ENCODE assay signal across 8 cellular contexts in genomic region chr17:45444856-45445820, GRCh38. TPM values are rescaled to one million over a fixed set of nuclear protein-coding genes. Genes with fewer than 3 reads are reported as not detected.
DNase-seq lines count a peak whose midpoint lies in the region; ATAC-seq, FAIRE-seq and TF ChIP-seq lines count a peak whose summit lies in the region.
"Not testable (repeated sequence)": the region's sequence is repeated elsewhere in the genome, so short reads cannot be mapped to it uniquely, and the experiment has no call there.

No MANE protein-coding gene starts in this region.

- not testable (repeated sequence) for H3K27me3 ChIP-seq in RWPE2 (ENCODE audit: insufficient read depth, poor library complexity, severe bottlenecking); mammary epithelial cell (ENCODE audit: insufficient read depth, low read length); neural progenitor cell

- TF ChIP-seq CTCF in HFFc6 (IDR thresholded peaks at IDR 0.05); RWPE2 (IDR thresholded peaks at IDR 0.05; ENCODE audit: poor library complexity, severe bottlenecking); mammary epithelial cell (conservative IDR thresholded peaks at IDR 0.05 in 1 of 2, IDR thresholded peaks at IDR 0.05 in 1 of 2; ENCODE audit: extremely low read depth in 1 of 2, insufficient read depth in 1 of 2, low read depth in 1 of 2, low read length in 2 of 2); kidney (IDR thresholded peaks at IDR 0.05; ENCODE audit: borderline replicate concordance, extremely low read depth, insufficient read depth); neural progenitor cell (IDR thresholded peaks at IDR 0.05): not testable (repeated sequence)

- not testable (repeated sequence) for H3K9me3 Mint-ChIP-seq in HFFc6; activated T-helper 17 cell treated with anti-CD3 and anti-CD28 coated beads, Interleukin-2, amount 50 U/mL, for 72 hours; neural progenitor cell

- H3K4me1 Mint-ChIP-seq in HFFc6 (ENCODE audit: low read depth) = peaks cover 18% of the 10 kb centered on the region
- H3K4me1 Mint-ChIP-seq in activated T-helper 17 cell treated with anti-CD3 and anti-CD28 coated beads, Interleukin-2, amount 50 U/mL, for 72 hours; neural progenitor cell: not testable (repeated sequence)

- intact Hi-C loops in mammary epithelial cell (cut with micrococcal nuclease); kidney (cut with DNase I): not testable (repeated sequence)

- H3K36me3 ChIP-seq in RWPE2 (ENCODE audit: low read depth); mammary epithelial cell (ENCODE audit: insufficient read depth, low read length); kidney (ENCODE audit: control insufficient read depth in 1 of 2, insufficient read depth in 2 of 2, low read length in 2 of 2); neural progenitor cell: not testable (repeated sequence)

- not testable (repeated sequence) for H3K79me2 ChIP-seq in mammary epithelial cell (ENCODE audit: insufficient read depth, low read length); neural progenitor cell (ENCODE audit: low read depth)

- not testable (repeated sequence) for H3K9me3 ChIP-seq in RWPE2 (ENCODE audit: severe bottlenecking); mammary epithelial cell (replicated peaks; ENCODE audit: insufficient read depth, low read length); kidney (ENCODE audit: control insufficient read depth in 1 of 2, low read length in 2 of 2); neural progenitor cell (ENCODE audit: low read depth)

- WGBS in mammary epithelial cell (ENCODE audit: low coverage, missing lambda C conversion rate) = 92% methylated on average over 15 of the region's 21 CpGs

- H4K20me1 ChIP-seq in mammary epithelial cell (ENCODE audit: insufficient read depth, low read length); neural progenitor cell (ENCODE audit: low read depth): not testable (repeated sequence)

- in situ Hi-C loops in mammary epithelial cell (cut with MboI; ENCODE audit: low sequenced_read_pairs in 2 of 2) = loop anchor here in 1 of 2 donors (25.0 kb wide), 1 partner anchor 417 kb away; no protein-coding TSS in a partner anchor

- dilution Hi-C loops in mammary epithelial cell (cut with HindIII; ENCODE audit: low sequenced_read_pairs) = not testable (repeated sequence)

- not testable (repeated sequence) for H3K4me3 Mint-ChIP-seq in HFFc6, neural progenitor cell
- H3K4me3 Mint-ChIP-seq in activated T-helper 17 cell treated with anti-CD3 and anti-CD28 coated beads, Interleukin-2, amount 50 U/mL, for 72 hours = peak overlapping the region; percentile 82

- not testable (repeated sequence) for H3K27me3 Mint-ChIP-seq in HFFc6 (ENCODE audit: insufficient read depth); activated T-helper 17 cell treated with anti-CD3 and anti-CD28 coated beads, Interleukin-2, amount 50 U/mL, for 72 hours; neural progenitor cell (ENCODE audit: insufficient read depth, low read depth)

- H3K4me3 ChIP-seq in RWPE2 (ENCODE audit: severe bottlenecking); mammary epithelial cell (replicated peaks in 1 of 3; ENCODE audit: insufficient read depth in 1 of 3, low read depth in 2 of 3, low read length in 3 of 3); kidney (ENCODE audit: low read length in 2 of 2); neural progenitor cell: not testable (repeated sequence)

- H3K36me3 Mint-ChIP-seq in HFFc6 (ENCODE audit: low read depth); neural progenitor cell: not testable (repeated sequence)
- H3K36me3 Mint-ChIP-seq in activated T-helper 17 cell treated with anti-CD3 and anti-CD28 coated beads, Interleukin-2, amount 50 U/mL, for 72 hours (ENCODE audit: low read depth) = peaks cover 20% of the 10 kb centered on the region

- H3K27ac Mint-ChIP-seq in HFFc6 (peak overlapping the region; percentile 38), neural progenitor cell (peak overlapping the region; percentile 85)
- H3K27ac Mint-ChIP-seq in activated T-helper 17 cell treated with anti-CD3 and anti-CD28 coated beads, Interleukin-2, amount 50 U/mL, for 72 hours = peak overlapping the region; percentile 93

- H3F3A ChIP-seq in neural progenitor cell (ENCODE audit: low read depth) = not testable (repeated sequence)

- not testable (repeated sequence) for H3K4me2 ChIP-seq in mammary epithelial cell (ENCODE audit: insufficient read depth, low read depth, low read length); neural progenitor cell

- CTCF ChIA-PET in mammary epithelial cell (lab: Charles Lee; ENCODE audit: low non-redundant PET) = not testable (repeated sequence)

- not testable (repeated sequence) for H3K9ac ChIP-seq in mammary epithelial cell (ENCODE audit: insufficient read depth, low read length); kidney (ENCODE audit: low read length in 2 of 2); neural progenitor cell

- not testable (repeated sequence) for FAIRE-seq in kidney (lab: Jason Lieb, UNC)
- FAIRE-seq in urothelium cell line (lab: Jason Lieb, UNC) = peak; percentile 84

- ATAC-seq in RWPE2 (ENCODE audit: low read depth); activated T-helper 17 cell treated with anti-CD3 and anti-CD28 coated beads, Interleukin-2, amount 50 U/mL, for 72 hours (replicated peaks): not testable (repeated sequence)

- not testable (repeated sequence) for DNase-seq in HFFc6; RWPE2 (ENCODE audit: low spot score); mammary epithelial cell; epithelial cell of prostate (ENCODE audit: low read depth, low spot score); neural progenitor cell (ENCODE audit: low spot score); urothelium cell line (ENCODE audit: low spot score)
- DNase-seq in kidney = peak; percentile 49

- H3K4me1 ChIP-seq in RWPE2 (ENCODE audit: insufficient read depth, poor library complexity, severe bottlenecking) (peaks cover 22% of the 10 kb centered on the region), mammary epithelial cell (ENCODE audit: insufficient read depth, low read length) (peaks cover 32% of the 10 kb centered on the region)
- H3K4me1 ChIP-seq in kidney (ENCODE audit: control insufficient read depth in 1 of 2, insufficient read depth in 1 of 2, low read depth in 1 of 2, low read length in 2 of 2); neural progenitor cell: not testable (repeated sequence)

- not testable (repeated sequence) for BruUV-seq in mammary epithelial cell (replicated peaks; lab: Mats Ljungman, UMichigan)

- H3K27ac ChIP-seq in RWPE2 (ENCODE audit: poor library complexity, severe bottlenecking) (peak overlapping the region; percentile 86), mammary epithelial cell (ENCODE audit: insufficient read depth, low read depth, low read length) (peak overlapping the region; percentile 35), epithelial cell of prostate (peak overlapping the region; percentile 96)
- H3K27ac ChIP-seq in kidney (ENCODE audit: low read depth in 2 of 2, low read length in 2 of 2); neural progenitor cell: not testable (repeated sequence)

- not testable (repeated sequence) for H2AFZ ChIP-seq in mammary epithelial cell (ENCODE audit: low read depth, low read length); neural progenitor cell (replicated peaks)

RNA-seq across cellular contexts. Expression of gene ARHGAP27, which starts 12.5 kb away (rescaled TPM):
- total RNA-seq in HFFc6 (2021; fragmentation: NEBNext Ultra II Directional; extraction: Animal tissue kit (Norgen Biotek cat#: 25700)) = 1 to 10 TPM; 1.8 to 3.8 (median 2.7) TPM
- 10 to 100 TPM; 54.5 to 55.5 TPM for total RNA-seq in activated T-helper 17 cell treated with anti-CD3 and anti-CD28 coated beads, Interleukin-2, amount 50 U/mL, for 72 hours
- total RNA-seq in mammary epithelial cell (10 to 100 TPM; 24.8 to 31.3 TPM), kidney (57.2 TPM), neural progenitor cell (ENCODE audit: low replicate concordance) (1.0 and 3.0 TPM in 2 replicates)
- polyA plus RNA-seq in mammary epithelial cell (18.5 TPM), kidney (ENCODE audit: insufficient read depth, low read depth, low replicate concordance) (13.3 TPM)
- polyA minus RNA-seq in mammary epithelial cell = 11.2 TPM

RNA-seq across cellular contexts. Expression of gene PLEKHM1, which starts 45.4 kb away (rescaled TPM):
- total RNA-seq in HFFc6 (2021; fragmentation: NEBNext Ultra II Directional; extraction: Animal tissue kit (Norgen Biotek cat#: 25700)) = 10 to 100 TPM; 32.0 to 43.1 (median 36.5) TPM
- total RNA-seq in activated T-helper 17 cell treated with anti-CD3 and anti-CD28 coated beads, Interleukin-2, amount 50 U/mL, for 72 hours = 10 to 100 TPM; 29.5 to 31.2 TPM
- total RNA-seq in mammary epithelial cell = 10 to 100 TPM; 54.3 to 94.1 TPM
- 25.2 TPM for polyA plus RNA-seq in mammary epithelial cell
- 63.7 TPM for polyA minus RNA-seq in mammary epithelial cell
- total RNA-seq in kidney = 46.6 TPM
- polyA plus RNA-seq in kidney (ENCODE audit: insufficient read depth, low read depth, low replicate concordance) = 13.3 TPM
- total RNA-seq in neural progenitor cell (ENCODE audit: low replicate concordance) = 6.2 and 7.0 TPM in 2 replicates

Comparison
In these comparisons a context has a peak if more than half of its experiments do, and no peak if none do; other contexts are left out.
1. H3K27ac Mint-ChIP-seq: peak in every context shown above with its lines; median percentile 93 in activated T-helper 17 cell treated with anti-CD3 and anti-CD28 coated beads, Interleukin-2, amount 50 U/mL, for 72 hours; 85 in neural progenitor cell; 38 in HFFc6.